Comparison of ENCODE assay signal across 1 cellular context in the genomic region with DNA sequence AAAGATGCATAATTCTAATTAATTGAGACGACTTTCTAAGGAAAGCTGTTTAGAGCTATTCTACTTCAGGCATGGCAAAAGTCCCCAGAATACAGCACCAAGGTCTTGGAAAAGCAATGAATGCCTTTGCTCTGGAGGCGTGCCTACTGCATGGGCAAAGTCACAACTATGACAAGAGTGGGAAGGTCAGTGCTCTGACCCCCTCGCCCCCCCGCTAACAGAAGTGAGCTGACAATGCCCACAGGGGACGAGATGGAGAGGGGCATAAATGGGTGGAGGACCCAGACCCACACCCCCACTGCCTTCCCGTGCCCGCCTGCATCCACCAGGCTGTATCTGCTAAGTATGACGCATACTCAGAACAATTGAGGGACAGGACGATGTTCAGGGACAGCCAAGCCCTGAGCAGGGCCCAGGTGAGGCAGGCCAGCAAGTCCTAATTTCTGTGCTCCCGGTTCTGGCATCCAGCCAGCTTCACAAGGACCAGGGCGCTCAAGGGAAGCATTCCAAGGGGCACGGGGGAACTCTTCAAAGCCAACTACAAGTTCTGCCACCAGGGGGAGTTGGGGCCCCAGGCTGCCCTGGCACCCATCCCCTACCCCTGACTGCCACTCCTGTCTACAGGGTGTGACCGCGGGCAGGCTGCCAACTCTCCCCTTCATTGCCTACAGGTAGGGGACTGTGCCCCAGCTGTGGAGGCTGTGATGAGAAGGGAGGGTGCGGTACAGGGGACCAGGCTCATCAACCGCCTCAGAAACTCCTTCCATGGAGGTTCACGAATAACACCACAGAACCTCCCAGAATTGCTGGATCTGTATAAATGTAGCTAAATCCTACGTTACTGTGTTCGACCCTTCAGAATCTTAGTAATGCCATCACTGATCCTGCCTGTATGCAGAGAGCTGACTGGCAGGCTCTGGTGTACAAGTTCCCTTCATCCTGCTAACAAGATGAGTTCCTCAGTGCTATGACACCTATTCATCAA.
TF ChIP-seq lines count a peak whose summit lies in the region.

No MANE protein-coding gene starts in this region.

TF ChIP-seq in HEK293, 187 proteins besides CTCF, POLR2A, EP300 and RAD21 (continued from another document):
- TF ChIP-seq, protein P1, sequence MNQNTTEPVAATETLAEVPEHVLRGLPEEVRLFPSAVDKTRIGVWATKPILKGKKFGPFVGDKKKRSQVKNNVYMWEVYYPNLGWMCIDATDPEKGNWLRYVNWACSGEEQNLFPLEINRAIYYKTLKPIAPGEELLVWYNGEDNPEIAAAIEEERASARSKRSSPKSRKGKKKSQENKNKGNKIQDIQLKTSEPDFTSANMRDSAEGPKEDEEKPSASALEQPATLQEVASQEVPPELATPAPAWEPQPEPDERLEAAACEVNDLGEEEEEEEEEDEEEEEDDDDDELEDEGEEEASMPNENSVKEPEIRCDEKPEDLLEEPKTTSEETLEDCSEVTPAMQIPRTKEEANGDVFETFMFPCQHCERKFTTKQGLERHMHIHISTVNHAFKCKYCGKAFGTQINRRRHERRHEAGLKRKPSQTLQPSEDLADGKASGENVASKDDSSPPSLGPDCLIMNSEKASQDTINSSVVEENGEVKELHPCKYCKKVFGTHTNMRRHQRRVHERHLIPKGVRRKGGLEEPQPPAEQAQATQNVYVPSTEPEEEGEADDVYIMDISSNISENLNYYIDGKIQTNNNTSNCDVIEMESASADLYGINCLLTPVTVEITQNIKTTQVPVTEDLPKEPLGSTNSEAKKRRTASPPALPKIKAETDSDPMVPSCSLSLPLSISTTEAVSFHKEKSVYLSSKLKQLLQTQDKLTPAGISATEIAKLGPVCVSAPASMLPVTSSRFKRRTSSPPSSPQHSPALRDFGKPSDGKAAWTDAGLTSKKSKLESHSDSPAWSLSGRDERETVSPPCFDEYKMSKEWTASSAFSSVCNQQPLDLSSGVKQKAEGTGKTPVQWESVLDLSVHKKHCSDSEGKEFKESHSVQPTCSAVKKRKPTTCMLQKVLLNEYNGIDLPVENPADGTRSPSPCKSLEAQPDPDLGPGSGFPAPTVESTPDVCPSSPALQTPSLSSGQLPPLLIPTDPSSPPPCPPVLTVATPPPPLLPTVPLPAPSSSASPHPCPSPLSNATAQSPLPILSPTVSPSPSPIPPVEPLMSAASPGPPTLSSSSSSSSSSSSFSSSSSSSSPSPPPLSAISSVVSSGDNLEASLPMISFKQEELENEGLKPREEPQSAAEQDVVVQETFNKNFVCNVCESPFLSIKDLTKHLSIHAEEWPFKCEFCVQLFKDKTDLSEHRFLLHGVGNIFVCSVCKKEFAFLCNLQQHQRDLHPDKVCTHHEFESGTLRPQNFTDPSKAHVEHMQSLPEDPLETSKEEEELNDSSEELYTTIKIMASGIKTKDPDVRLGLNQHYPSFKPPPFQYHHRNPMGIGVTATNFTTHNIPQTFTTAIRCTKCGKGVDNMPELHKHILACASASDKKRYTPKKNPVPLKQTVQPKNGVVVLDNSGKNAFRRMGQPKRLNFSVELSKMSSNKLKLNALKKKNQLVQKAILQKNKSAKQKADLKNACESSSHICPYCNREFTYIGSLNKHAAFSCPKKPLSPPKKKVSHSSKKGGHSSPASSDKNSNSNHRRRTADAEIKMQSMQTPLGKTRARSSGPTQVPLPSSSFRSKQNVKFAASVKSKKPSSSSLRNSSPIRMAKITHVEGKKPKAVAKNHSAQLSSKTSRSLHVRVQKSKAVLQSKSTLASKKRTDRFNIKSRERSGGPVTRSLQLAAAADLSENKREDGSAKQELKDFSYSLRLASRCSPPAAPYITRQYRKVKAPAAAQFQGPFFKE (tag by site-specific recombination; IDR thresholded peaks at IDR 0.05; ENCODE audit: borderline replicate concordance), result no peak
- TF ChIP-seq REPIN1 (tag by site-specific recombination; IDR thresholded peaks at IDR 0.05; ENCODE audit: low read depth), result no peak
- TF ChIP-seq PRDM1 (tag by site-specific recombination; IDR thresholded peaks at IDR 0.05), result no peak
- TF ChIP-seq GLIS2 (tag by site-specific recombination; IDR thresholded peaks at IDR 0.05), result peak; percentile 44; the same call in 1 of the 2 replicates
- no peak for TF ChIP-seq ZNF354C (tag by site-specific recombination; IDR thresholded peaks at IDR 0.05; ENCODE audit: borderline replicate concordance, low read depth)
- TF ChIP-seq, protein P2, sequence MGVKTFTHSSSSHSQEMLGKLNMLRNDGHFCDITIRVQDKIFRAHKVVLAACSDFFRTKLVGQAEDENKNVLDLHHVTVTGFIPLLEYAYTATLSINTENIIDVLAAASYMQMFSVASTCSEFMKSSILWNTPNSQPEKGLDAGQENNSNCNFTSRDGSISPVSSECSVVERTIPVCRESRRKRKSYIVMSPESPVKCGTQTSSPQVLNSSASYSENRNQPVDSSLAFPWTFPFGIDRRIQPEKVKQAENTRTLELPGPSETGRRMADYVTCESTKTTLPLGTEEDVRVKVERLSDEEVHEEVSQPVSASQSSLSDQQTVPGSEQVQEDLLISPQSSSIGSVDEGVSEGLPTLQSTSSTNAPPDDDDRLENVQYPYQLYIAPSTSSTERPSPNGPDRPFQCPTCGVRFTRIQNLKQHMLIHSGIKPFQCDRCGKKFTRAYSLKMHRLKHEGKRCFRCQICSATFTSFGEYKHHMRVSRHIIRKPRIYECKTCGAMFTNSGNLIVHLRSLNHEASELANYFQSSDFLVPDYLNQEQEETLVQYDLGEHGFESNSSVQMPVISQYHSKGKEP (tag by site-specific recombination; IDR thresholded peaks at IDR 0.05), result 0 out of 2 replicates have a peak, but pooled peaks have one; percentile 11
- TF ChIP-seq ZNF140 (tag by site-specific recombination; IDR thresholded peaks at IDR 0.05), result no peak
- TF ChIP-seq, protein P3, sequence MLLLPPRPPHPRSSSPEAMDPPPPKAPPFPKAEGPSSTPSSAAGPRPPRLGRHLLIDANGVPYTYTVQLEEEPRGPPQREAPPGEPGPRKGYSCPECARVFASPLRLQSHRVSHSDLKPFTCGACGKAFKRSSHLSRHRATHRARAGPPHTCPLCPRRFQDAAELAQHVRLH (tag by site-specific recombination; IDR thresholded peaks at IDR 0.05), result no peak
- TF ChIP-seq TRIM28 (IDR thresholded peaks at IDR 0.05; ENCODE audit: borderline replicate concordance, low read length), result no peak
- TF ChIP-seq ZNF600 (tag by site-specific recombination; IDR thresholded peaks at IDR 0.05), result 0 out of 2 replicates have a peak, but pooled peaks have one; percentile 43
- TF ChIP-seq, protein P4, sequence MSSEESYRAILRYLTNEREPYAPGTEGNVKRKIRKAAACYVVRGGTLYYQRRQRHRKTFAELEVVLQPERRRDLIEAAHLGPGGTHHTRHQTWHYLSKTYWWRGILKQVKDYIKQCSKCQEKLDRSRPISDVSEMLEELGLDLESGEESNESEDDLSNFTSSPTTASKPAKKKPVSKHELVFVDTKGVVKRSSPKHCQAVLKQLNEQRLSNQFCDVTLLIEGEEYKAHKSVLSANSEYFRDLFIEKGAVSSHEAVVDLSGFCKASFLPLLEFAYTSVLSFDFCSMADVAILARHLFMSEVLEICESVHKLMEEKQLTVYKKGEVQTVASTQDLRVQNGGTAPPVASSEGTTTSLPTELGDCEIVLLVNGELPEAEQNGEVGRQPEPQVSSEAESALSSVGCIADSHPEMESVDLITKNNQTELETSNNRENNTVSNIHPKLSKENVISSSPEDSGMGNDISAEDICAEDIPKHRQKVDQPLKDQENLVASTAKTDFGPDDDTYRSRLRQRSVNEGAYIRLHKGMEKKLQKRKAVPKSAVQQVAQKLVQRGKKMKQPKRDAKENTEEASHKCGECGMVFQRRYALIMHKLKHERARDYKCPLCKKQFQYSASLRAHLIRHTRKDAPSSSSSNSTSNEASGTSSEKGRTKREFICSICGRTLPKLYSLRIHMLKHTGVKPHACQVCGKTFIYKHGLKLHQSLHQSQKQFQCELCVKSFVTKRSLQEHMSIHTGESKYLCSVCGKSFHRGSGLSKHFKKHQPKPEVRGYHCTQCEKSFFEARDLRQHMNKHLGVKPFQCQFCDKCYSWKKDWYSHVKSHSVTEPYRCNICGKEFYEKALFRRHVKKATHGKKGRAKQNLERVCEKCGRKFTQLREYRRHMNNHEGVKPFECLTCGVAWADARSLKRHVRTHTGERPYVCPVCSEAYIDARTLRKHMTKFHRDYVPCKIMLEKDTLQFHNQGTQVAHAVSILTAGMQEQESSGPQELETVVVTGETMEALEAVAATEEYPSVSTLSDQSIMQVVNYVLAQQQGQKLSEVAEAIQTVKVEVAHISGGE (tag by site-specific recombination; conservative IDR thresholded peaks at IDR 0.05; ENCODE audit: low read depth), result no peak
- TF ChIP-seq IKZF3 (tag by site-specific recombination; IDR thresholded peaks at IDR 0.05), result peak; percentile 50; the same call in 1 of the 2 replicates
- TF ChIP-seq ZSCAN16 (tag by site-specific recombination; IDR thresholded peaks at IDR 0.05), result no peak
- TF ChIP-seq, protein P5, sequence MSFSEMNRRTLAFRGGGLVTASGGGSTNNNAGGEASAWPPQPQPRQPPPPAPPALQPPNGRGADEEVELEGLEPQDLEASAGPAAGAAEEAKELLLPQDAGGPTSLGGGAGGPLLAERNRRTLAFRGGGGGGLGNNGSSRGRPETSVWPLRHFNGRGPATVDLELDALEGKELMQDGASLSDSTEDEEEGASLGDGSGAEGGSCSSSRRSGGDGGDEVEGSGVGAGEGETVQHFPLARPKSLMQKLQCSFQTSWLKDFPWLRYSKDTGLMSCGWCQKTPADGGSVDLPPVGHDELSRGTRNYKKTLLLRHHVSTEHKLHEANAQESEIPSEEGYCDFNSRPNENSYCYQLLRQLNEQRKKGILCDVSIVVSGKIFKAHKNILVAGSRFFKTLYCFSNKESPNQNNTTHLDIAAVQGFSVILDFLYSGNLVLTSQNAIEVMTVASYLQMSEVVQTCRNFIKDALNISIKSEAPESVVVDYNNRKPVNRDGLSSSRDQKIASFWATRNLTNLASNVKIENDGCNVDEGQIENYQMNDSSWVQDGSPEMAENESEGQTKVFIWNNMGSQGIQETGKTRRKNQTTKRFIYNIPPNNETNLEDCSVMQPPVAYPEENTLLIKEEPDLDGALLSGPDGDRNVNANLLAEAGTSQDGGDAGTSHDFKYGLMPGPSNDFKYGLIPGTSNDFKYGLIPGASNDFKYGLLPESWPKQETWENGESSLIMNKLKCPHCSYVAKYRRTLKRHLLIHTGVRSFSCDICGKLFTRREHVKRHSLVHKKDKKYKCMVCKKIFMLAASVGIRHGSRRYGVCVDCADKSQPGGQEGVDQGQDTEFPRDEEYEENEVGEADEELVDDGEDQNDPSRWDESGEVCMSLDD (tag by site-specific recombination; IDR thresholded peaks at IDR 0.05), result no peak
- no peak for TF ChIP-seq ZNF239 (tag by site-specific recombination; IDR thresholded peaks at IDR 0.05)
- TF ChIP-seq GFI1B (tag by site-specific recombination; IDR thresholded peaks at IDR 0.05), result no peak
- TF ChIP-seq SCRT2 (tag by site-specific recombination; IDR thresholded peaks at IDR 0.05), result peak; percentile 83
- peak; percentile 60 for TF ChIP-seq ZXDB (tag by site-specific recombination; IDR thresholded peaks at IDR 0.05)
- TF ChIP-seq KLF1 (tag by site-specific recombination; IDR thresholded peaks at IDR 0.05), result peak; percentile 90
- TF ChIP-seq YY2 (tag by site-specific recombination; IDR thresholded peaks at IDR 0.05), result no peak
- no peak for TF ChIP-seq GLI4 (tag by site-specific recombination; IDR thresholded peaks at IDR 0.05)
- TF ChIP-seq ZNF837 (tag by site-specific recombination; IDR thresholded peaks at IDR 0.05), result no peak
- TF ChIP-seq ZBTB48 (tag by site-specific recombination; IDR thresholded peaks at IDR 0.05), result peak; percentile 92
- no peak for TF ChIP-seq ZNF677 (tag by site-specific recombination; IDR thresholded peaks at IDR 0.05)
- TF ChIP-seq ZNF585B (tag by site-specific recombination; IDR thresholded peaks at IDR 0.05), result no peak
- no peak for TF ChIP-seq ZNF146 (tag by site-specific recombination; IDR thresholded peaks at IDR 0.05)
- no peak for TF ChIP-seq ZNF548 (tag by site-specific recombination; IDR thresholded peaks at IDR 0.05)
- TF ChIP-seq KLF10 (tag by site-specific recombination; IDR thresholded peaks at IDR 0.05), result peak; percentile 37; the same call in 1 of the 2 replicates
- 0 out of 2 replicates have a peak, but pooled peaks have one; percentile 36 for TF ChIP-seq ZNF2 (tag by site-specific recombination; IDR thresholded peaks at IDR 0.05)
- no peak; the same call in 1 of the 2 replicates for TF ChIP-seq ZNF423 (tag by site-specific recombination; IDR thresholded peaks at IDR 0.05)
- TF ChIP-seq, protein P6, sequence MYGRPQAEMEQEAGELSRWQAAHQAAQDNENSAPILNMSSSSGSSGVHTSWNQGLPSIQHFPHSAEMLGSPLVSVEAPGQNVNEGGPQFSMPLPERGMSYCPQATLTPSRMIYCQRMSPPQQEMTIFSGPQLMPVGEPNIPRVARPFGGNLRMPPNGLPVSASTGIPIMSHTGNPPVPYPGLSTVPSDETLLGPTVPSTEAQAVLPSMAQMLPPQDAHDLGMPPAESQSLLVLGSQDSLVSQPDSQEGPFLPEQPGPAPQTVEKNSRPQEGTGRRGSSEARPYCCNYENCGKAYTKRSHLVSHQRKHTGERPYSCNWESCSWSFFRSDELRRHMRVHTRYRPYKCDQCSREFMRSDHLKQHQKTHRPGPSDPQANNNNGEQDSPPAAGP (tag by site-specific recombination; IDR thresholded peaks at IDR 0.05), result peak; percentile 91
- TF ChIP-seq SCRT1 (tag by site-specific recombination; IDR thresholded peaks at IDR 0.05; ENCODE audit: borderline replicate concordance), result no peak
